In genomic region chr6:47126647-47127339, GRCh38 we compare ENCODE assay signal across 13 cellular contexts.
DNase-seq lines count a peak whose midpoint lies in the region; ATAC-seq and TF ChIP-seq lines count a peak whose summit lies in the region.
"Had no signal": no experiment of that assay in that cellular context is flagged by ENCODE, and none has a peak within 500 bp of the region (broad histone marks: within the 10 kb centered on the region; RNA-seq: fewer than 3 reads in every experiment).

No MANE protein-coding gene starts in this region.

- POLR2A ChIA-PET in Panc1 (lab: Charles Lee), result no interaction called here

- H3K27ac ChIP-seq in Panc1 (ENCODE audit: low read length), result peak overlapping the region; percentile 68
- H3K27ac ChIP-seq: gastroesophageal sphincter had no signal

- intact Hi-C loops in Panc1 (cut with micrococcal nuclease; ENCODE audit: unreplicated experiment), result no loop called here

- peak overlapping the region; percentile 3 to 90 (median 48) for H3K27ac Mint-ChIP-seq in nephron
- H3K27ac Mint-ChIP-seq: CD4-positive, alpha-beta memory T cell; naive B cell had no signal

- no peak overlapping the region for H3K4me3 Mint-ChIP-seq in nephron
- H3K4me3 Mint-ChIP-seq: CD4-positive, alpha-beta memory T cell; naive B cell had no signal

- CTCF ChIA-PET in Panc1 (lab: Charles Lee), result no interaction called here

- DNase-seq in ELF-1 (ENCODE audit: low read depth, low spot score) (peak; percentile 77), Panc1 (ENCODE audit: low read depth, low spot score) (no peak), fibroblast of the aortic adventitia (ENCODE audit: low read depth) (peak; percentile 22), NOMO-1 treated with DMSO at 0.1 percent for 48 hours (lab: John Stamatoyannopoulos, UW; ENCODE audit: unreplicated experiment) (no peak), inferior parietal cortex (ENCODE audit: extremely low spot score) (no peak), NCI-H2081 treated with DMSO at 0.1 percent for 48 hours (lab: John Stamatoyannopoulos, UW) (no peak)
- DNase-seq: activated CD8-positive, alpha-beta memory T cell treated with anti-CD3 and anti-CD28 coated beads, Interleukin-2, amount 50 U/mL, for 4 hours; CD4-positive, alpha-beta memory T cell; naive B cell; T-helper 2 cell had no signal

- no peaks in the 10 kb centered on the region for H3K36me3 Mint-ChIP-seq in nephron (ENCODE audit: low read depth)
- H3K36me3 Mint-ChIP-seq: CD4-positive, alpha-beta memory T cell; naive B cell had no signal

- peak; percentile 70 for ATAC-seq in Panc1
- ATAC-seq in GM19467 (IDR thresholded peaks at IDR 0.05; ENCODE audit: unreplicated experiment), result no peak
- ATAC-seq: gastroesophageal sphincter had no signal

- H3K9me3 ChIP-seq in Panc1 (ENCODE audit: control insufficient read depth, insufficient read depth, low read depth, low read length), result no peaks in the 10 kb centered on the region
- H3K9me3 ChIP-seq: gastroesophageal sphincter had no signal

- no peak overlapping the region for H3K4me3 ChIP-seq in Panc1 (ENCODE audit: low read depth in 2 of 2, low read length in 2 of 2)
- no peak overlapping the region for H3K4me3 ChIP-seq in fibroblast of the aortic adventitia (ENCODE audit: low read depth, low read length)
- H3K4me3 ChIP-seq: gastroesophageal sphincter had no signal

- H3K36me3 ChIP-seq in Panc1 (ENCODE audit: control insufficient read depth, insufficient read depth, low read length), result no peaks in the 10 kb centered on the region
- H3K36me3 ChIP-seq: gastroesophageal sphincter had no signal

- H3K4me1 Mint-ChIP-seq in nephron, result peaks cover 38% of the 10 kb centered on the region
- H3K4me1 Mint-ChIP-seq: CD4-positive, alpha-beta memory T cell; naive B cell had no signal

- TF ChIP-seq CTCF in Panc1 (IDR thresholded peaks at IDR 0.05), result no peak
- no peak for TF ChIP-seq CTCF in fibroblast of the aortic adventitia (IDR thresholded peaks at IDR 0.05; ENCODE audit: insufficient read depth, low read length)
- TF ChIP-seq CTCF in nephron (IDR thresholded peaks at IDR 0.05; ENCODE audit: unreplicated experiment in 3 of 3), result no peak

- no peaks in the 10 kb centered on the region for H3K27me3 Mint-ChIP-seq in nephron (ENCODE audit: low read depth)
- H3K27me3 Mint-ChIP-seq: naive B cell had no signal

- H3K4me1 ChIP-seq in Panc1 (ENCODE audit: control insufficient read depth, insufficient read depth, low read length), result peaks cover 48% of the 10 kb centered on the region

- H3K9me3 Mint-ChIP-seq in nephron, result peaks cover 2% of the 10 kb centered on the region
- H3K9me3 Mint-ChIP-seq: CD4-positive, alpha-beta memory T cell; naive B cell had no signal

- no peaks in the 10 kb centered on the region for H3K27me3 ChIP-seq in Panc1 (ENCODE audit: control insufficient read depth, insufficient read depth, low read length)
- H3K27me3 ChIP-seq: gastroesophageal sphincter had no signal

- no TSS peak for BruUV-seq in Panc1 (replicated peaks; lab: Mats Ljungman, UMichigan)

- in situ Hi-C loops in Panc1 (cut with HindIII; ENCODE audit: low pct_unique_long_range_greater_than_20kb, low sequenced_read_pairs), result no loop called here

Comparison
In these comparisons a context has a peak if more than half of its experiments do, and no peak if none do; other contexts are left out.
1. DNase-seq: peak in ELF-1 (single experiment) and fibroblast of the aortic adventitia (single experiment); none in Panc1 (single experiment), NOMO-1 treated with DMSO at 0.1 percent for 48 hours (single experiment), inferior parietal cortex (single experiment) and NCI-H2081 treated with DMSO at 0.1 percent for 48 hours (single experiment).